ENCODE assay signal across 19 cellular contexts in the genomic region with DNA sequence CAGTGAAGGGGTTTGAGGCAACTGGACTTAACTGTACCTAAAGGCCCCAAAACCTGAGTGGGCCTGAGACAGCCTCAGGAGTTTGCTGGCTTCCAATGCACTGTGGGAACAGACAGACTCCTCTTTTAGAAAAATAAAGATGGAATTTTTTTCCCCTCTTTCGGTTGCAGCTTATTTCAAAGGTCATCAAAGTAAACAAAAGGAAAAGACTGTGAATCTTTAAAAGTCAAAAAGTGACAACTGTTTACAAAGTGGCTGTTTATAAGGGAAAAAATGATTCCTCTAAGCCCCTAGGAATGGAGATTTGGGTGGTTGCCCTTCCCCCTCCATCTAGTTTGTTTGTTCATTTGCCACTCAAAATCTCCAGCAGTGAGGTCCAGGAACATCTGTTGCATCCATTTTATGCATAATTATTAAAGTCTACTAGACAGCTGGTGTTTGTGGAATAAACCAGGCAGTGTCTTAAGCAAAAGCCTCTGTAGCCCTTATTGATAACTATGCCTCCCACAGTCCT.
DNase-seq lines count a peak whose midpoint lies in the region; ATAC-seq and TF ChIP-seq lines count a peak whose summit lies in the region.
"Had no signal": no experiment of that assay in that cellular context is flagged by ENCODE, and none has a peak within 500 bp of the region (broad histone marks: within the 10 kb centered on the region; RNA-seq: fewer than 3 reads in every experiment).

No MANE protein-coding gene starts in this region.

- no peak overlapping the region for H2AFZ ChIP-seq in trophoblast cell (ENCODE audit: insufficient read depth, low read length, poor library complexity)

- H3K23ac ChIP-seq in mesendoderm (ENCODE audit: low read length): no peak overlapping the region
- no peak overlapping the region for H3K23ac ChIP-seq in trophoblast cell (ENCODE audit: low read length)

- H3K9me3 Mint-ChIP-seq in type B pancreatic cell: no peaks in the 10 kb centered on the region
- H3K9me3 Mint-ChIP-seq: endodermal cell had no signal

- H4K12ac ChIP-seq in trophoblast cell (ENCODE audit: low read depth, low read length): no peak overlapping the region

- H3K9me3 ChIP-seq in heart right ventricle (no peaks in the 10 kb centered on the region), Peyer's patch (no peaks in the 10 kb centered on the region), trophoblast cell (ENCODE audit: insufficient read depth, low read depth, low read length) (no peaks in the 10 kb centered on the region)
- H3K9me3 ChIP-seq: neutrophil had no signal

- peak in 5 of 8 donors; percentile 30 to 74 (median 52) for ATAC-seq in heart right ventricle
- no peak for ATAC-seq in Right ventricle myocardium superior (ENCODE audit: poor library complexity)
- ATAC-seq in HG03045 (IDR thresholded peaks at IDR 0.05; ENCODE audit: unreplicated experiment): no peak
- ATAC-seq: activated CD8-positive, alpha-beta memory T cell treated with anti-CD3 and anti-CD28 coated beads, Interleukin-2, amount 10 ng/mL, durations not matched to agents 7 days and 5 days had no signal

- H3K36me3 Mint-ChIP-seq in type B pancreatic cell: peaks cover 13% of the 10 kb centered on the region

- H3K18ac ChIP-seq in mesendoderm (ENCODE audit: low read length) (no peak overlapping the region), trophoblast cell (ENCODE audit: low read length) (no peak overlapping the region)

- no peak overlapping the region for H3K4me2 ChIP-seq in mesendoderm (ENCODE audit: low read length)
- H3K4me2 ChIP-seq in trophoblast cell (ENCODE audit: low read length): no peak overlapping the region

- intact Hi-C loops in heart right ventricle (cut with DNase I) (no loop called here), Right ventricle myocardium superior (cut with DNase I) (no loop called here)

- H4K91ac ChIP-seq in trophoblast cell (ENCODE audit: low read depth, low read length): no peak overlapping the region

- TF ChIP-seq POLR2A in Peyer's patch (IDR thresholded peaks at IDR 0.05): no peak

- no peak overlapping the region for H2BK15ac ChIP-seq in mesendoderm (replicated peaks; ENCODE audit: low read depth)

- H2BK5ac ChIP-seq in mesendoderm (ENCODE audit: low read length) (no peak overlapping the region), trophoblast cell (ENCODE audit: low read depth, low read length, poor library complexity) (no peak overlapping the region)

- H2BK12ac ChIP-seq in trophoblast cell (ENCODE audit: low read length): no peak overlapping the region

- 63 to 64% methylated on average over 1 of the region's 1 CpG for WGBS in heart right ventricle, 2 donors
- no CpG with 5 or more reads among the region's 1 CpG for WGBS in mesendoderm (ENCODE audit: extremely low coverage, insufficient coverage, low lambda C conversion rate)
- no CpG with 5 or more reads among the region's 1 CpG for WGBS in trophoblast cell (ENCODE audit: extremely low coverage, insufficient coverage, insufficient read length)

- H3K36me3 ChIP-seq in heart right ventricle (no peaks in the 10 kb centered on the region), Peyer's patch (no peaks in the 10 kb centered on the region), mesendoderm (ENCODE audit: control insufficient read depth, insufficient read depth, low read length) (no peaks in the 10 kb centered on the region), trophoblast cell (ENCODE audit: control insufficient read depth in 1 of 2, insufficient read depth in 2 of 2, low read length in 2 of 2) (no peaks in the 10 kb centered on the region)
- H3K36me3 ChIP-seq: neutrophil had no signal

- H3K4me1 ChIP-seq in heart right ventricle (peaks cover 0 to 28% (median 6%) of the 10 kb centered on the region in 9 donors), Peyer's patch (no peaks in the 10 kb centered on the region), mesendoderm (ENCODE audit: control insufficient read depth, low read depth, low read length) (peaks cover 10% of the 10 kb centered on the region), trophoblast cell (ENCODE audit: control insufficient read depth in 1 of 2, insufficient read depth in 2 of 2, low read length in 2 of 2) (no peaks in the 10 kb centered on the region)

- TF ChIP-seq CTCF in heart right ventricle (IDR thresholded peaks at IDR 0.05) (no peak), Peyer's patch (IDR thresholded peaks at IDR 0.05) (no peak), type B pancreatic cell (conservative IDR thresholded peaks at IDR 0.05) (no peak)

- peak overlapping the region; percentile 48 for H3K27ac Mint-ChIP-seq in type B pancreatic cell
- H3K27ac Mint-ChIP-seq: activated CD8-positive, alpha-beta memory T cell treated with anti-CD3 and anti-CD28 coated beads, Interleukin-2, amount 10 ng/mL, durations not matched to agents 7 days and 5 days; endodermal cell had no signal

- H3K9ac ChIP-seq in mesendoderm (ENCODE audit: low read length): no peak overlapping the region
- H3K9ac ChIP-seq in trophoblast cell (ENCODE audit: low read length): no peak overlapping the region

- DNase-seq in heart right ventricle (no peak), Right ventricle myocardium superior (no peak), Peyer's patch (no peak), mesendoderm (no peak), type B pancreatic cell (ENCODE audit: extremely low spot score, unreplicated experiment) (no peak), trophoblast cell (no peak), iPS-NIHi11 (ENCODE audit: low spot score) (no peak)
- DNase-seq: ACHN; activated CD8-positive, alpha-beta memory T cell treated with anti-CD3 and anti-CD28 coated beads, Interleukin-2, amount 10 ng/mL, durations not matched to agents 7 days and 5 days; activated gamma-delta T cell; amygdala; CD4-positive, CD25-positive, alpha-beta regulatory T cell; EL; endodermal cell; foreskin melanocyte; SIG-M5 had no signal

- H4K5ac ChIP-seq in mesendoderm (ENCODE audit: low read length): no peak overlapping the region

- H3K4me3 ChIP-seq in heart right ventricle (no peak overlapping the region), Peyer's patch (no peak overlapping the region), mesendoderm (ENCODE audit: low read length) (no peak overlapping the region), trophoblast cell (ENCODE audit: low read depth, low read length) (no peak overlapping the region)
- H3K4me3 ChIP-seq: lung had no signal

- H3K27ac ChIP-seq in heart right ventricle: peak overlapping the region in 3 of 10 donors; percentile 24 to 47 (median 43)
- H3K27ac ChIP-seq in Peyer's patch: peak overlapping the region in 3 of 4 donors; percentile 38 to 67 (median 56)
- no peak overlapping the region for H3K27ac ChIP-seq in mesendoderm (ENCODE audit: low read depth, low read length)
- H3K27ac ChIP-seq in trophoblast cell (ENCODE audit: low read depth, low read length): no peak overlapping the region
- H3K27ac ChIP-seq: neutrophil had no signal

- peaks cover 42% of the 10 kb centered on the region for H3K4me1 Mint-ChIP-seq in type B pancreatic cell (ENCODE audit: unreplicated experiment)
- H3K4me1 Mint-ChIP-seq: activated CD8-positive, alpha-beta memory T cell treated with anti-CD3 and anti-CD28 coated beads, Interleukin-2, amount 10 ng/mL, durations not matched to agents 7 days and 5 days had no signal

- no peaks in the 10 kb centered on the region for H3K79me2 ChIP-seq in mesendoderm (ENCODE audit: control insufficient read depth, insufficient read depth, low read length)
- H3K79me2 ChIP-seq in trophoblast cell (ENCODE audit: control insufficient read depth, insufficient read depth, low read length, poor library complexity): no peaks in the 10 kb centered on the region

- H2BK120ac ChIP-seq in mesendoderm (ENCODE audit: low read depth, low read length): no peak overlapping the region
- no peak overlapping the region for H2BK120ac ChIP-seq in trophoblast cell (ENCODE audit: insufficient read depth, low read length, poor library complexity)

- H2AK5ac ChIP-seq in mesendoderm (ENCODE audit: low read length): no peak overlapping the region
- H2AK5ac ChIP-seq in trophoblast cell (ENCODE audit: low read length): no peak overlapping the region

- H4K8ac ChIP-seq in mesendoderm (ENCODE audit: low read depth, low read length) (no peak overlapping the region), trophoblast cell (ENCODE audit: low read depth, low read length) (no peak overlapping the region)

- H3K27me3 ChIP-seq in heart right ventricle (no peaks in the 10 kb centered on the region), Peyer's patch (no peaks in the 10 kb centered on the region), mesendoderm (ENCODE audit: insufficient read depth, low read length, poor library complexity) (no peaks in the 10 kb centered on the region), trophoblast cell (ENCODE audit: insufficient read depth, low read length) (no peaks in the 10 kb centered on the region)
- H3K27me3 ChIP-seq: neutrophil had no signal

- H3K79me1 ChIP-seq in mesendoderm (ENCODE audit: low read length) (no peaks in the 10 kb centered on the region), trophoblast cell (ENCODE audit: low read length) (no peaks in the 10 kb centered on the region)

- H3K14ac ChIP-seq in trophoblast cell (ENCODE audit: low read length): no peak overlapping the region

- peak overlapping the region; percentile 31 for H3K56ac ChIP-seq in mesendoderm (ENCODE audit: low read length)

- H3K4ac ChIP-seq in mesendoderm (ENCODE audit: low read depth, low read length): no peak overlapping the region
- H3K4ac ChIP-seq in trophoblast cell (ENCODE audit: low read depth, low read length): no peak overlapping the region

- no peak overlapping the region for H3K4me3 Mint-ChIP-seq in type B pancreatic cell
- H3K4me3 Mint-ChIP-seq: activated CD8-positive, alpha-beta memory T cell treated with anti-CD3 and anti-CD28 coated beads, Interleukin-2, amount 10 ng/mL, durations not matched to agents 7 days and 5 days; CD4-positive, CD25-positive, alpha-beta regulatory T cell; endodermal cell had no signal

- no peaks in the 10 kb centered on the region for H3K27me3 Mint-ChIP-seq in type B pancreatic cell
- H3K27me3 Mint-ChIP-seq: activated CD8-positive, alpha-beta memory T cell treated with anti-CD3 and anti-CD28 coated beads, Interleukin-2, amount 10 ng/mL, durations not matched to agents 7 days and 5 days; CD4-positive, CD25-positive, alpha-beta regulatory T cell had no signal

Comparison
In these comparisons a context has a peak if more than half of its experiments do, and no peak if none do; other contexts are left out.
1. ATAC-seq: peak in heart right ventricle (5 of 8); none in Right ventricle myocardium superior (single experiment) and HG03045 (single experiment).
2. H3K27ac ChIP-seq: peak in Peyer's patch (3 of 4); none in mesendoderm (single experiment) and trophoblast cell (single experiment).